In the genomic region with DNA sequence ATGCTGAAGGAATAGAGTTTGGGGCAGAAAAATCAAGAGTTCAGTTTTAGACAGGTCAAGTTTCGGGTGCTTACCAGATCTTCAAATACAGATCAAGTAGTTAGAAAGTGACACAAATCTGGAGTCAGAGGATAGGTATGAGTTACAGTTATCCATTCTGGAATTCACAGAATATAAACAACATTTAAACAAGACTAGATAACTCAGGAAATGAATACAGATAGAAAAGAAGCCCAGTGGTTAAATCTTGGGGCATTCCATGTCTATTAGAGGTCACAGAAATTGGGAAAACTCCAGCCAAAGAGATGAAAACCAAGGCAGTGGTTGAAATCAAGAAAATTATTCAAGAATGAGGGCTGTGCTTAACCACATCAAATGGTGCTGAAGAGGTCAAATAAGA, we compare ENCODE assay signal across 24 cellular contexts.
DNase-seq lines count a peak whose midpoint lies in the region; ATAC-seq and TF ChIP-seq lines count a peak whose summit lies in the region.
"Had no signal": no experiment of that assay in that cellular context is flagged by ENCODE, and none has a peak within 500 bp of the region (broad histone marks: within the 10 kb centered on the region; RNA-seq: fewer than 3 reads in every experiment).

No MANE protein-coding gene starts in this region.

- H3K36me3 Mint-ChIP-seq in GM23338 (ENCODE audit: low read depth): peaks cover 20% of the 10 kb centered on the region

- H3K4me1 ChIP-seq in GM23338 (ENCODE audit: insufficient read depth): no peaks in the 10 kb centered on the region
- H3K4me1 ChIP-seq in suprapubic skin: no peaks in the 10 kb centered on the region
- H3K4me1 ChIP-seq: body of pancreas, pancreas, right lobe of liver had no signal

- no peak overlapping the region for H3K27ac Mint-ChIP-seq in GM23338
- H3K27ac Mint-ChIP-seq: activated CD4-positive, alpha-beta T cell treated with anti-CD3 and anti-CD28 coated beads, Interleukin-2, amount 10 ng/mL, durations not matched to agents 7 days and 5 days; activated CD8-positive, alpha-beta memory T cell treated with anti-CD3 and anti-CD28 coated beads, Interleukin-2, amount 10 ng/mL, durations not matched to agents 7 days and 5 days; activated naive CD8-positive, alpha-beta T cell treated with anti-CD3 and anti-CD28 coated beads for 36 hours; activated T-helper 2 cell treated with anti-CD3 and anti-CD28 coated beads, Interferon-gamma antibody, Interleukin-2, Interleukin-4, amounts not matched to agents 10 μg/mL and 5 μg/mL and 100 μg/mL, durations not matched to agents 14 hours and 24 hours and 36 hours; natural killer cell treated with Interleukin-12 subunit alpha and Interleukin-12 subunit beta and Interleukin-15 and Interleukin-18, amount 100 ng/mL, for 72 hours had no signal

- H3K79me2 ChIP-seq in GM23338 (replicated peaks; ENCODE audit: insufficient read depth): no peaks in the 10 kb centered on the region

- POLR2A ChIA-PET in AG04450 (lab: Yijun Ruan, JAX): no interaction called here

- H3K27me3 ChIP-seq in AG04450 (ENCODE audit: control insufficient read depth, insufficient read depth, low read length): no peaks in the 10 kb centered on the region
- no peaks in the 10 kb centered on the region for H3K27me3 ChIP-seq in GM23338 (ENCODE audit: insufficient read depth)
- H3K27me3 ChIP-seq in suprapubic skin: no peaks in the 10 kb centered on the region
- H3K27me3 ChIP-seq: body of pancreas, pancreas, right lobe of liver had no signal

- in situ Hi-C loops in ACHN (cut with HindIII; ENCODE audit: low pct_ligation_motif_present, low pct_unique_long_range_greater_than_20kb, low sequenced_read_pairs): no loop called here

- DNase-seq in AG04450 (ENCODE audit: low read depth, low spot score) (peak; percentile 34), GM23338 (ENCODE audit: low spot score) (no peak), fibroblast of villous mesenchyme (ENCODE audit: low read depth) (peak; percentile 58), ACHN (no peak), suprapubic skin (ENCODE audit: low spot score in 2 of 2) (no peak)
- no peak for DNase-seq in effector CD4-positive, alpha-beta T cell
- DNase-seq: activated CD4-positive, alpha-beta T cell treated with anti-CD3 and anti-CD28 coated beads, Interleukin-2, amount 10 ng/mL, durations not matched to agents 7 days and 5 days; activated CD8-positive, alpha-beta memory T cell treated with anti-CD3 and anti-CD28 coated beads, Interleukin-2, amount 10 ng/mL, durations not matched to agents 7 days and 5 days; activated naive CD8-positive, alpha-beta T cell treated with anti-CD3 and anti-CD28 coated beads for 36 hours; body of pancreas; GDM1; Kasumi-1; left colon; NCI-H1092; NCI-H2081; pancreas; PC-9; right lobe of liver; SIG-M5; substantia nigra had no signal

- H3K4me1 Mint-ChIP-seq in GM23338: no peaks in the 10 kb centered on the region
- H3K4me1 Mint-ChIP-seq: activated CD4-positive, alpha-beta T cell treated with anti-CD3 and anti-CD28 coated beads, Interleukin-2, amount 10 ng/mL, durations not matched to agents 7 days and 5 days; activated CD8-positive, alpha-beta memory T cell treated with anti-CD3 and anti-CD28 coated beads, Interleukin-2, amount 10 ng/mL, durations not matched to agents 7 days and 5 days; activated naive CD8-positive, alpha-beta T cell treated with anti-CD3 and anti-CD28 coated beads for 36 hours had no signal

- no peak overlapping the region for H2AFZ ChIP-seq in GM23338
- H2AFZ ChIP-seq: PC-9 had no signal

- no peaks in the 10 kb centered on the region for H3K9me3 Mint-ChIP-seq in GM23338
- H3K9me3 Mint-ChIP-seq: activated CD4-positive, alpha-beta T cell treated with anti-CD3 and anti-CD28 coated beads, Interleukin-2, amount 10 ng/mL, durations not matched to agents 7 days and 5 days; activated naive CD8-positive, alpha-beta T cell treated with anti-CD3 and anti-CD28 coated beads for 36 hours; activated T-helper 2 cell treated with anti-CD3 and anti-CD28 coated beads, Interferon-gamma antibody, Interleukin-2, Interleukin-4, amounts not matched to agents 10 μg/mL and 5 μg/mL and 100 μg/mL, durations not matched to agents 14 hours and 24 hours and 36 hours; natural killer cell treated with Interleukin-12 subunit alpha and Interleukin-12 subunit beta and Interleukin-15 and Interleukin-18, amount 100 ng/mL, for 72 hours had no signal

- H4K20me1 ChIP-seq in GM23338 (replicated peaks; ENCODE audit: insufficient read depth): peaks cover 8% of the 10 kb centered on the region; the same call in 1 of the 2 replicates

- no peak overlapping the region for H3K4me3 ChIP-seq in AG04450 (ENCODE audit: low read depth, low read length)
- H3K4me3 ChIP-seq in GM23338: no peak overlapping the region
- 0 out of 2 replicates have a peak overlapping the region, but pooled peaks have one; percentile 13 for H3K4me3 ChIP-seq in WI38 (ENCODE audit: low read depth, low read length)
- no peak overlapping the region for H3K4me3 ChIP-seq in fibroblast of villous mesenchyme (ENCODE audit: low read depth, low read length)
- H3K4me3 ChIP-seq in suprapubic skin: no peak overlapping the region
- H3K4me3 ChIP-seq: body of pancreas, pancreas, PC-9, right lobe of liver had no signal

- TF ChIP-seq POLR2A in suprapubic skin (IDR thresholded peaks at IDR 0.05): no peak

- TF ChIP-seq EP300 in suprapubic skin (IDR thresholded peaks at IDR 0.05): no peak

- CTCF ChIA-PET in AG04450 (lab: Charles Lee): interaction anchor here (1.1 kb wide), 1 partner anchor 222 kb away, joined by 3 read pairs; no protein-coding TSS in a partner anchor

- peaks cover 17% of the 10 kb centered on the region; the same call in 1 of the 2 replicates for H3K36me3 ChIP-seq in GM23338 (ENCODE audit: insufficient read depth)
- peaks cover 7% of the 10 kb centered on the region for H3K36me3 ChIP-seq in suprapubic skin

- ATAC-seq in GM23338 (no peak), GM18909 (IDR thresholded peaks at IDR 0.05; ENCODE audit: poor library complexity, unreplicated experiment) (no peak)
- ATAC-seq: activated CD8-positive, alpha-beta memory T cell treated with anti-CD3 and anti-CD28 coated beads, Interleukin-2, amount 10 ng/mL, durations not matched to agents 7 days and 5 days; body of pancreas; left colon; natural killer cell treated with Interleukin-12 subunit alpha and Interleukin-12 subunit beta and Interleukin-15 and Interleukin-18, amount 100 ng/mL, for 72 hours; pancreas; right lobe of liver had no signal

- H3K27ac ChIP-seq in AG04450 (ENCODE audit: low read depth, low read length) (no peak overlapping the region), GM23338 (ENCODE audit: low read depth) (peak overlapping the region; percentile 47; the same call in 1 of the 2 replicates), suprapubic skin (no peak overlapping the region)
- H3K27ac ChIP-seq: body of pancreas, pancreas, PC-9, right lobe of liver had no signal

- TF ChIP-seq CTCF in AG04450 (IDR thresholded peaks at IDR 0.05; ENCODE audit: low read depth, low read length) (no peak), GM23338 (conservative IDR thresholded peaks at IDR 0.05; ENCODE audit: low read depth in 2 of 2) (no peak), WI38 (IDR thresholded peaks at IDR 0.05; ENCODE audit: low read depth, low read length) (no peak), fibroblast of villous mesenchyme (IDR thresholded peaks at IDR 0.05; ENCODE audit: insufficient read depth, low read depth, low read length) (no peak), suprapubic skin (IDR thresholded peaks at IDR 0.05) (no peak)

- H3K9me2 ChIP-seq in GM23338 (ENCODE audit: insufficient read depth): no peaks in the 10 kb centered on the region

- H3K4me2 ChIP-seq in GM23338: no peak overlapping the region
- H3K4me2 ChIP-seq: PC-9 had no signal

- peaks cover 2% of the 10 kb centered on the region for H3K27me3 Mint-ChIP-seq in GM23338 (ENCODE audit: insufficient read depth, low read depth, poor library complexity)
- H3K27me3 Mint-ChIP-seq: activated CD4-positive, alpha-beta T cell treated with anti-CD3 and anti-CD28 coated beads, Interleukin-2, amount 10 ng/mL, durations not matched to agents 7 days and 5 days; activated CD8-positive, alpha-beta memory T cell treated with anti-CD3 and anti-CD28 coated beads, Interleukin-2, amount 10 ng/mL, durations not matched to agents 7 days and 5 days; activated naive CD8-positive, alpha-beta T cell treated with anti-CD3 and anti-CD28 coated beads for 36 hours; natural killer cell treated with Interleukin-12 subunit alpha and Interleukin-12 subunit beta and Interleukin-15 and Interleukin-18, amount 100 ng/mL, for 72 hours had no signal

- WGBS in suprapubic skin: 95% methylated on average over 1 of the region's 1 CpG

- no peaks in the 10 kb centered on the region for H3F3A ChIP-seq in GM23338 (replicated peaks; ENCODE audit: low read depth)

- H3K9me3 ChIP-seq in AG04450 (ENCODE audit: control insufficient read depth, insufficient read depth, low read length) (no peaks in the 10 kb centered on the region), suprapubic skin (no peaks in the 10 kb centered on the region)
- H3K9me3 ChIP-seq: body of pancreas, pancreas, right lobe of liver had no signal

- no peak overlapping the region for H3K4me3 Mint-ChIP-seq in GM23338
- H3K4me3 Mint-ChIP-seq: activated CD4-positive, alpha-beta T cell treated with anti-CD3 and anti-CD28 coated beads, Interleukin-2, amount 10 ng/mL, durations not matched to agents 7 days and 5 days; activated CD8-positive, alpha-beta memory T cell treated with anti-CD3 and anti-CD28 coated beads, Interleukin-2, amount 10 ng/mL, durations not matched to agents 7 days and 5 days; activated naive CD8-positive, alpha-beta T cell treated with anti-CD3 and anti-CD28 coated beads for 36 hours; natural killer cell treated with Interleukin-12 subunit alpha and Interleukin-12 subunit beta and Interleukin-15 and Interleukin-18, amount 100 ng/mL, for 72 hours had no signal

TF ChIP-seq in GM23338, 12 proteins besides CTCF, POLR2A, EP300 and RAD21 (continues in another document):
- TF ChIP-seq JUNB (IDR thresholded peaks at IDR 0.05; ENCODE audit: unreplicated experiment): no peak
- TF ChIP-seq CREB1 (CRISPR knock-in tag; IDR thresholded peaks at IDR 0.05; ENCODE audit: low read depth): no peak

Comparison
In these comparisons a context has a peak if more than half of its experiments do, and no peak if none do; other contexts are left out.
1. DNase-seq: peak in AG04450 (single experiment) and fibroblast of villous mesenchyme (single experiment); none in GM23338 (single experiment), ACHN (single experiment), effector CD4-positive, alpha-beta T cell (single experiment) and suprapubic skin (0 of 2).